4 cellular contexts compared by ENCODE assay signal in the genomic region with DNA sequence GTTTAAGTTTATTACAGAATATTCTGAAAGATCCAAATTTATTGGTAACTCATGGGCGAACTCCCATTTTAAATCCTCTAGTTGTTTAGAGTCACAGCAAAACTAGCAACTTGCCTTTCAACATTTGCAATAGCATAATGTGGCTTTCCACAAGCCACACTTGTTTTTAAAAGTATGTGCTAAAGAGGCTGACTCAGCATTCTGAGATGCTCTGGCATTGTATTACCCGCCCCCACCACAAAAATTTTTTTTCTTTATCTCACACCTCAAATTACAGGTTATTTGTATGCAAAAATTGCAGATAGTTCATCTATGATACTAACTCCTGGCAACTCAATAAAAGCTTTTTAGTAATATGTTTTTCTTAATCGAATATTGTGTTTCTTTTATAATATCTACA. TPM values are rescaled to one million over a fixed set of nuclear protein-coding genes. Genes with fewer than 3 reads are reported as not detected.
"Had no signal": no experiment of that assay in that cellular context is flagged by ENCODE, and none has a peak within 500 bp of the region (broad histone marks: within the 10 kb centered on the region; RNA-seq: fewer than 3 reads in every experiment).

No MANE protein-coding gene starts in this region.

RNA-seq across cellular contexts. Expression of a gene that starts 2.4 kb away (rescaled TPM):
- total RNA-seq: cardiac muscle cell; T-helper 2 cell treated with Interferon-gamma antibody and Interleukin-4, amounts not matched to agents 100 ng/mL and 5 ng/mL, for 36 hours had no signal
- polyA plus RNA-seq: cardiac muscle cell had no signal

RNA-seq across cellular contexts. Expression of a gene that starts 59.7 kb away (rescaled TPM):
- total RNA-seq: activated B cell treated with CpG ODN at 0.5 μM for 24 hours; activated CD8-positive, alpha-beta T cell treated with anti-CD3 and anti-CD28 coated beads for 36 hours had no signal
